Comparison of ENCODE assay signal across 17 cellular contexts in genomic region chr12:62328296-62328921, GRCh38.
"Had no signal": no experiment of that assay in that cellular context is flagged by ENCODE, and none has a peak within 500 bp of the region (broad histone marks: within the 10 kb centered on the region; RNA-seq: fewer than 3 reads in every experiment).

No MANE protein-coding gene starts in this region.

- H3K9me3 Mint-ChIP-seq: activated CD4-positive, alpha-beta memory T cell treated with anti-CD3 and anti-CD28 coated beads for 36 hours; nephron had no signal

- H3K27ac Mint-ChIP-seq: activated CD4-positive, alpha-beta memory T cell treated with anti-CD3 and anti-CD28 coated beads for 36 hours had no signal

- DNase-seq: activated CD4-positive, alpha-beta memory T cell treated with anti-CD3 and anti-CD28 coated beads for 36 hours; activated CD8-positive, alpha-beta memory T cell treated with anti-CD3 and anti-CD28 coated beads, Interleukin-2, amount 50 U/mL, for 4 hours; foreskin melanocyte; heart right ventricle; left ventricle myocardium superior; mesenchymal stem cell; sigmoid colon; stimulated activated CD4-positive, alpha-beta T cell treated with anti-CD3 and anti-CD28 coated beads, Interleukin-12 subunit alpha, Interleukin-12 subunit beta, amount 100 ng/mL, for 4 hours; stimulated activated naive CD4-positive, alpha-beta T cell; substantia nigra; T-helper 2 cell; trophoblast cell had no signal

- H3K4me3 Mint-ChIP-seq: activated CD4-positive, alpha-beta memory T cell treated with anti-CD3 and anti-CD28 coated beads for 36 hours; nephron had no signal

- H3K4me3 ChIP-seq: cardiac muscle cell, heart right ventricle, sigmoid colon had no signal

- FAIRE-seq: colon, endothelial cell of umbilical vein, keratinocyte had no signal

- H3K27me3 Mint-ChIP-seq: activated CD4-positive, alpha-beta memory T cell treated with anti-CD3 and anti-CD28 coated beads for 36 hours had no signal

- H3K27me3 ChIP-seq: cardiac muscle cell, heart right ventricle, sigmoid colon had no signal

- ATAC-seq: heart right ventricle, left ventricle myocardium superior had no signal

- H3K27ac ChIP-seq: cardiac muscle cell, sigmoid colon had no signal

- H3K4me1 Mint-ChIP-seq: nephron had no signal

- H3K36me3 ChIP-seq: cardiac muscle cell had no signal

- H3K9me3 ChIP-seq: heart right ventricle, sigmoid colon had no signal
